In the genomic region with DNA sequence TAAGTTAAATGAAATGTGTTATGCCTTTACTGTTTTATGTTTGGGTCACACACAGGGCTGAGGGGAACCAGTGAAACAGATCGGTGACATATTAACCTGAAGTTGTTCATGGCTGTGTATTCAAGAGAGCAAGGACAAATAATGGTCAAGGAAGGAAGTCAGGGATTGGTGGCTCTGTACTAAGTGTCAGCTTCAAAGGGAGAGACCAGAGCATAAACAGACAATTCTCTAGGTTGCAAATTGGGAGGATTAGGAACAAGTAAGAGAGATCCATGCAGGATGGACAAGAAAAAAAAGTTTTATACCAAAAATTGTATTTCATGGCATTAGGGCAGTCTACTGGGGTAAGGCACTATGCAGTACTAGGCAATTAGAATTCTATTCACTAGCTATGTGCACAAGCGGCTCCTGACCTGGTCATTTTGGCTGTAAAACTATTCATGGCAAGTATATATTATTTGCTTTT, we compare ENCODE assay signal across 1 cellular context.
TF ChIP-seq lines count a peak whose summit lies in the region.

No MANE protein-coding gene starts in this region.

TF ChIP-seq in HepG2, 621 proteins besides CTCF, POLR2A, EP300 and RAD21 (continued from another document):
- TF ChIP-seq RBM22 (optimal IDR thresholded peaks at IDR 0.05; ENCODE audit: low read length) = no peak
- no peak for TF ChIP-seq IRX3 (CRISPR knock-in tag; IDR thresholded peaks at IDR 0.05; ENCODE audit: borderline replicate concordance, low read depth)
- 0 out of 2 replicates have a peak, but pooled peaks have one; percentile 16 for TF ChIP-seq ESRRA (CRISPR knock-in tag; IDR thresholded peaks at IDR 0.05; ENCODE audit: low read depth)
- peak; percentile 55; the same call in 1 of the 2 replicates for TF ChIP-seq CREM (IDR thresholded peaks at IDR 0.05)
- no peak for TF ChIP-seq CREM (CRISPR knock-in tag; IDR thresholded peaks at IDR 0.05)
- no peak for TF ChIP-seq ZNF17 (CRISPR knock-in tag; IDR thresholded peaks at IDR 0.05)
- no peak for TF ChIP-seq ZFX (CRISPR knock-in tag; IDR thresholded peaks at IDR 0.05; ENCODE audit: low read depth)
- TF ChIP-seq SOX13 (IDR thresholded peaks at IDR 0.05) = no peak
- peak in 1 of 2 experiments; percentile 75; a peak in 2 of 4 replicates for TF ChIP-seq SOX13 (CRISPR knock-in tag; conservative IDR thresholded peaks at IDR 0.05 in 1 of 2, IDR thresholded peaks at IDR 0.05 in 1 of 2)
- TF ChIP-seq SAP130 (CRISPR knock-in tag; IDR thresholded peaks at IDR 0.05; ENCODE audit: low read depth) = peak; percentile 94
- no peak for TF ChIP-seq ZNF7 (CRISPR knock-in tag; IDR thresholded peaks at IDR 0.05)
- TF ChIP-seq PAF1 (CRISPR knock-in tag; IDR thresholded peaks at IDR 0.05) = no peak
- TF ChIP-seq NFIB (CRISPR knock-in tag; IDR thresholded peaks at IDR 0.05; ENCODE audit: borderline replicate concordance) = no peak
- TF ChIP-seq, protein P1, sequence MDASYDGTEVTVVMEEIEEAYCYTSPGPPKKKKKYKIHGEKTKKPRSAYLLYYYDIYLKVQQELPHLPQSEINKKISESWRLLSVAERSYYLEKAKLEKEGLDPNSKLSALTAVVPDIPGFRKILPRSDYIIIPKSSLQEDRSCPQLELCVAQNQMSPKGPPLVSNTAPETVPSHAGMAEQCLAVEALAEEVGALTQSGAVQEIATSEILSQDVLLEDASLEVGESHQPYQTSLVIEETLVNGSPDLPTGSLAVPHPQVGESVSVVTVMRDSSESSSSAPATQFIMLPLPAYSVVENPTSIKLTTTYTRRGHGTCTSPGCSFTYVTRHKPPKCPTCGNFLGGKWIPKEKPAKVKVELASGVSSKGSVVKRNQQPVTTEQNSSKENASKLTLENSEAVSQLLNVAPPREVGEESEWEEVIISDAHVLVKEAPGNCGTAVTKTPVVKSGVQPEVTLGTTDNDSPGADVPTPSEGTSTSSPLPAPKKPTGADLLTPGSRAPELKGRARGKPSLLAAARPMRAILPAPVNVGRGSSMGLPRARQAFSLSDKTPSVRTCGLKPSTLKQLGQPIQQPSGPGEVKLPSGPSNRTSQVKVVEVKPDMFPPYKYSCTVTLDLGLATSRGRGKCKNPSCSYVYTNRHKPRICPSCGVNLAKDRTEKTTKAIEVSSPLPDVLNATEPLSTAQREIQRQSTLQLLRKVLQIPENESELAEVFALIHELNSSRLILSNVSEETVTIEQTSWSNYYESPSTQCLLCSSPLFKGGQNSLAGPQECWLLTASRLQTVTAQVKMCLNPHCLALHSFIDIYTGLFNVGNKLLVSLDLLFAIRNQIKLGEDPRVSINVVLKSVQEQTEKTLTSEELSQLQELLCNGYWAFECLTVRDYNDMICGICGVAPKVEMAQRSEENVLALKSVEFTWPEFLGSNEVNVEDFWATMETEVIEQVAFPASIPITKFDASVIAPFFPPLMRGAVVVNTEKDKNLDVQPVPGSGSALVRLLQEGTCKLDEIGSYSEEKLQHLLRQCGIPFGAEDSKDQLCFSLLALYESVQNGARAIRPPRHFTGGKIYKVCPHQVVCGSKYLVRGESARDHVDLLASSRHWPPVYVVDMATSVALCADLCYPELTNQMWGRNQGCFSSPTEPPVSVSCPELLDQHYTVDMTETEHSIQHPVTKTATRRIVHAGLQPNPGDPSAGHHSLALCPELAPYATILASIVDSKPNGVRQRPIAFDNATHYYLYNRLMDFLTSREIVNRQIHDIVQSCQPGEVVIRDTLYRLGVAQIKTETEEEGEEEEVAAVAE (CRISPR knock-in tag; IDR thresholded peaks at IDR 0.05; ENCODE audit: borderline replicate concordance) = peak; percentile 36; the same call in 1 of the 2 replicates
